Comparison of ENCODE assay signal across 20 cellular contexts in genomic region chr10:83764681-83765080, GRCh38.
DNase-seq lines count a peak whose midpoint lies in the region; ATAC-seq, FAIRE-seq and TF ChIP-seq lines count a peak whose summit lies in the region.
"Had no signal": no experiment of that assay in that cellular context is flagged by ENCODE, and none has a peak within 500 bp of the region (broad histone marks: within the 10 kb centered on the region; RNA-seq: fewer than 3 reads in every experiment).

No MANE protein-coding gene starts in this region.

- BruUV-seq in mammary epithelial cell (replicated peaks; lab: Mats Ljungman, UMichigan), result no TSS peak

- no peak overlapping the region for H3K4me3 ChIP-seq in mammary epithelial cell (replicated peaks in 1 of 3; ENCODE audit: insufficient read depth in 1 of 3, low read depth in 2 of 3, low read length in 3 of 3)
- no peak overlapping the region for H3K4me3 ChIP-seq in mesendoderm (ENCODE audit: low read length)
- H3K4me3 ChIP-seq: esophagus squamous epithelium, heart left ventricle, lower lobe of right lung, right lobe of liver, SK-N-MC had no signal

- H3K9ac ChIP-seq in mammary epithelial cell (ENCODE audit: insufficient read depth, low read length) (no peak overlapping the region), mesendoderm (ENCODE audit: low read length) (no peak overlapping the region)

- H2BK120ac ChIP-seq in mesendoderm (ENCODE audit: low read depth, low read length), result no peak overlapping the region

- H4K8ac ChIP-seq in mesendoderm (ENCODE audit: low read depth, low read length), result no peak overlapping the region

- H3K18ac ChIP-seq in mesendoderm (ENCODE audit: low read length), result no peak overlapping the region

- no peak for FAIRE-seq in D721Med (lab: Jason Lieb, UNC)

- H4K5ac ChIP-seq in mesendoderm (ENCODE audit: low read length), result no peak overlapping the region

- H3K36me3 ChIP-seq in mammary epithelial cell (ENCODE audit: insufficient read depth, low read length) (no peaks in the 10 kb centered on the region), mesendoderm (ENCODE audit: control insufficient read depth, insufficient read depth, low read length) (no peaks in the 10 kb centered on the region)
- H3K36me3 ChIP-seq: esophagus squamous epithelium, heart left ventricle, lower lobe of right lung, right lobe of liver had no signal

- no peak overlapping the region for H2AFZ ChIP-seq in mammary epithelial cell (ENCODE audit: low read depth, low read length)

- dilution Hi-C loops in mammary epithelial cell (cut with HindIII; ENCODE audit: low sequenced_read_pairs), result no loop called here

- in situ Hi-C loops in mammary epithelial cell (cut with MboI; ENCODE audit: low sequenced_read_pairs in 2 of 2), result no loop called here

- H3K27ac ChIP-seq in mammary epithelial cell (ENCODE audit: insufficient read depth, low read depth, low read length) (no peak overlapping the region), mesendoderm (ENCODE audit: low read depth, low read length) (no peak overlapping the region)
- H3K27ac ChIP-seq: esophagus squamous epithelium, heart left ventricle, lower lobe of right lung, right lobe of liver, SK-N-MC had no signal

- DNase-seq in EL (peak; percentile 2), M059J (ENCODE audit: low read depth) (peak; percentile 55), mammary epithelial cell (peak; percentile 0), mesendoderm (peak; percentile 1), D721Med (ENCODE audit: insufficient read length, low spot score) (no peak), NCI-H510A treated with DMSO at 0.1 percent for 48 hours (lab: John Stamatoyannopoulos, UW) (no peak)
- DNase-seq: activated CD4-positive, CD25-positive, alpha-beta regulatory T cell; activated CD8-positive, alpha-beta T cell treated with anti-CD3 and anti-CD28 coated beads, Interleukin-2, amount 10 ng/mL, durations not matched to agents 7 days and 5 days; activated T-cell treated with anti-CD3 and anti-CD28 coated beads, Interleukin-2, amount 50 U/mL, for 4 hours; effector memory CD4-positive, alpha-beta T cell; esophagus squamous epithelium; GOT3; heart left ventricle; lower lobe of right lung; NCI-H1436; PC-3; right lobe of liver had no signal

- H4K20me1 ChIP-seq in mammary epithelial cell (ENCODE audit: insufficient read depth, low read length), result no peaks in the 10 kb centered on the region

- no peak overlapping the region for H3K4ac ChIP-seq in mesendoderm (ENCODE audit: low read depth, low read length)

- no peaks in the 10 kb centered on the region for H3K79me1 ChIP-seq in mesendoderm (ENCODE audit: low read length)

- WGBS in mammary epithelial cell (ENCODE audit: low coverage, missing lambda C conversion rate), result 31% methylated on average over 5 of the region's 5 CpGs
- no CpG with 5 or more reads among the region's 5 CpGs for WGBS in mesendoderm (ENCODE audit: extremely low coverage, insufficient coverage, low lambda C conversion rate)

- H3K79me2 ChIP-seq in mammary epithelial cell (ENCODE audit: insufficient read depth, low read length), result no peaks in the 10 kb centered on the region
- H3K79me2 ChIP-seq in mesendoderm (ENCODE audit: control insufficient read depth, insufficient read depth, low read length), result no peaks in the 10 kb centered on the region

- H3K27me3 ChIP-seq in mammary epithelial cell (ENCODE audit: insufficient read depth, low read length) (no peaks in the 10 kb centered on the region), mesendoderm (ENCODE audit: insufficient read depth, low read length, poor library complexity) (no peaks in the 10 kb centered on the region)
- H3K27me3 ChIP-seq: esophagus squamous epithelium, heart left ventricle, right lobe of liver had no signal

- H2BK5ac ChIP-seq in mesendoderm (ENCODE audit: low read length), result no peak overlapping the region

- H3K56ac ChIP-seq in mesendoderm (ENCODE audit: low read length), result no peak overlapping the region

- H2AK5ac ChIP-seq in mesendoderm (ENCODE audit: low read length), result no peak overlapping the region

- H3K9me3 ChIP-seq in mammary epithelial cell (replicated peaks; ENCODE audit: insufficient read depth, low read length), result no peaks in the 10 kb centered on the region
- H3K9me3 ChIP-seq: esophagus squamous epithelium, lower lobe of right lung, right lobe of liver had no signal

- H3K4me2 ChIP-seq in mammary epithelial cell (ENCODE audit: insufficient read depth, low read depth, low read length), result no peak overlapping the region
- H3K4me2 ChIP-seq in mesendoderm (ENCODE audit: low read length), result no peak overlapping the region

- CTCF ChIA-PET in mammary epithelial cell (lab: Charles Lee; ENCODE audit: low non-redundant PET), result no interaction called here

- TF ChIP-seq CTCF in mammary epithelial cell (conservative IDR thresholded peaks at IDR 0.05 in 1 of 2, IDR thresholded peaks at IDR 0.05 in 1 of 2; ENCODE audit: extremely low read depth in 1 of 2, insufficient read depth in 1 of 2, low read depth in 1 of 2, low read length in 2 of 2) (no peak), D721Med (IDR thresholded peaks at IDR 0.05; ENCODE audit: insufficient read depth, missing control alignments) (no peak)

- no peaks in the 10 kb centered on the region for H3K4me1 ChIP-seq in mammary epithelial cell (ENCODE audit: insufficient read depth, low read length)
- H3K4me1 ChIP-seq in mesendoderm (ENCODE audit: control insufficient read depth, low read depth, low read length), result no peaks in the 10 kb centered on the region
- H3K4me1 ChIP-seq: esophagus squamous epithelium, heart left ventricle, lower lobe of right lung, right lobe of liver had no signal

- no peak overlapping the region for H3K23ac ChIP-seq in mesendoderm (ENCODE audit: low read length)

- intact Hi-C loops in mammary epithelial cell (cut with micrococcal nuclease), result no loop called here

- no peak overlapping the region for H2BK15ac ChIP-seq in mesendoderm (replicated peaks; ENCODE audit: low read depth)

- ATAC-seq in GM21717 (IDR thresholded peaks at IDR 0.05; ENCODE audit: unreplicated experiment), result no peak
- ATAC-seq: activated CD8-positive, alpha-beta T cell treated with anti-CD3 and anti-CD28 coated beads, Interleukin-2, amount 10 ng/mL, durations not matched to agents 7 days and 5 days; activated T-cell treated with anti-CD3 and anti-CD28 coated beads, Interleukin-2, amount 50 U/mL, for 4 hours; lower lobe of right lung; PC-3; right lobe of liver; stimulated activated memory B cell treated with anti-CD40 and anti-IgM and Interleukin-4, amounts not matched to agents 10 μg/mL and 1 μg/mL and 100 μg/mL, for 72 hours had no signal

Comparison
In these comparisons a context has a peak if more than half of its experiments do, and no peak if none do; other contexts are left out.
1. DNase-seq: peak in EL (single experiment), M059J (single experiment), mammary epithelial cell (single experiment) and mesendoderm (single experiment); none in D721Med (single experiment) and NCI-H510A treated with DMSO at 0.1 percent for 48 hours (single experiment).